Comparison of ENCODE assay signal across 8 cellular contexts in the genomic region with DNA sequence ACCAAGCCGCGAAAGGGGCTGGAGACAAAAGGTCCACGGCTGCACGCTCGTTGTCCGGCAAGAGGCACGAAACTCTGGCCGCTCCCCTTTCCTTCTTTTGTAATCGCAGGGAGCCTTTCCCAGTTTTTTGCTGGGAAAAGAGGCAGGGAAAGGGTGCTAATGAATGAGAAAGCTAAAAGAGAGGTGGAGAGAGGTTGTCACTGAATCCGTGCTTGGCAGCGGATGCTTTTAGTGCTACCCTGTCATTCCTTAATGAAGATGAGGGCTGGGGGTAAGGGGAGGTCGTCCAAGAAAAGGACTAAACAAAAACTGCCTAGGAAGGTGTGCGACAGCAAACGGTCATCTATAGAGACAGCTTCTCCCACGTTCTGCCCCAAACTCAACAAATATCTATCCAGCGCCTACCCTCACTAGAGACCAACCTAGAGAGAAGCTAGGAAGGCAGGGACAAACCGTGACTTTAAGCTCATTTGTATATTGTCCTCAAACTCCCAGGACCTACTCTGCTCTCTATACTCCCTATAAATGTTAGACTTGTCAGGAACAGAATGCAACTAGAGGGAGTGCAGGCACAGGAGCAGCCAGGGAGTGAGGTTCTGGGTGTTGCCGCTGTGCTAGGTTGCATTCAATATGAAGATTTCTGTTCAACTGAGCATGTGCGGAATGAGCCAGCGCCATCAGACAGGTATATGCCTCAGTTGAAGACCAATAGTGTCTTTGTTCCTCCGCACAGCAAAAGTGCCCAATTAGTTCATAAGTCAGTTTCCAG. TPM values are rescaled to one million over a fixed set of nuclear protein-coding genes. Genes with fewer than 3 reads are reported as not detected.
DNase-seq lines count a peak whose midpoint lies in the region; ATAC-seq and TF ChIP-seq lines count a peak whose summit lies in the region.

No MANE protein-coding gene starts in this region.

- no peak for TF ChIP-seq CTCF in fibroblast of pulmonary artery (IDR thresholded peaks at IDR 0.05; ENCODE audit: low read length, missing control alignments)

- ATAC-seq in Right ventricle myocardium superior (ENCODE audit: poor library complexity): peak; percentile 33
- ATAC-seq in natural killer cell treated with Interleukin-12 subunit alpha and Interleukin-12 subunit beta and Interleukin-15 and Interleukin-18, amount 100 ng/mL, for 72 hours: no peak
- ATAC-seq in GM21576 (IDR thresholded peaks at IDR 0.05; ENCODE audit: unreplicated experiment): no peak

- intact Hi-C loops in Right ventricle myocardium superior (cut with DNase I) (no loop called here), cardiac septum (cut with DNase I) (no loop called here)

- H3K4me1 Mint-ChIP-seq in natural killer cell treated with Interleukin-12 subunit alpha and Interleukin-12 subunit beta and Interleukin-15 and Interleukin-18, amount 100 ng/mL, for 72 hours (ENCODE audit: low read depth in 2 of 2): peaks cover 8 to 13% of the 10 kb centered on the region in 2 donors

- H3K4me3 ChIP-seq in fibroblast of pulmonary artery (replicated peaks; ENCODE audit: low read depth, low read length): peak overlapping the region; percentile 69

- no peaks in the 10 kb centered on the region for H3K9me3 Mint-ChIP-seq in natural killer cell treated with Interleukin-12 subunit alpha and Interleukin-12 subunit beta and Interleukin-15 and Interleukin-18, amount 100 ng/mL, for 72 hours

- no peaks in the 10 kb centered on the region for H3K36me3 Mint-ChIP-seq in natural killer cell treated with Interleukin-12 subunit alpha and Interleukin-12 subunit beta and Interleukin-15 and Interleukin-18, amount 100 ng/mL, for 72 hours

- peaks cover 0 to 6% of the 10 kb centered on the region in 2 donors for H3K27me3 Mint-ChIP-seq in natural killer cell treated with Interleukin-12 subunit alpha and Interleukin-12 subunit beta and Interleukin-15 and Interleukin-18, amount 100 ng/mL, for 72 hours

- DNase-seq in Right ventricle myocardium superior: no peak
- DNase-seq in cardiac septum (ENCODE audit: low spot score): no peak
- peak; percentile 32 for DNase-seq in NCI-H226
- peak; percentile 39 to 40 for DNase-seq in activated T-cell treated with anti-CD3 and anti-CD28 coated beads, Interleukin-2, amount 50 U/mL, for 48 hours
- DNase-seq in fibroblast of pulmonary artery (ENCODE audit: low read depth): peak; percentile 53
- DNase-seq in natural killer cell treated with Interleukin-12 subunit alpha and Interleukin-12 subunit beta and Interleukin-15 and Interleukin-18, amount 100 ng/mL, for 72 hours (ENCODE audit: low spot score): no peak
- DNase-seq in ecto neural progenitor cell (ENCODE audit: low spot score): no peak

- H3K27ac Mint-ChIP-seq in natural killer cell treated with Interleukin-12 subunit alpha and Interleukin-12 subunit beta and Interleukin-15 and Interleukin-18, amount 100 ng/mL, for 72 hours: peak overlapping the region in 1 of 2 donors; percentile 11

- H3K4me3 Mint-ChIP-seq in natural killer cell treated with Interleukin-12 subunit alpha and Interleukin-12 subunit beta and Interleukin-15 and Interleukin-18, amount 100 ng/mL, for 72 hours: peak overlapping the region; percentile 79

RNA-seq across cellular contexts. Expression of gene CASK, which starts 0.8 kb away (rescaled TPM):
- 12.4 TPM for total RNA-seq in Right ventricle myocardium superior
- total RNA-seq in cardiac septum: 18.8 TPM
- 10 to 100 TPM; 30.5 to 55.3 TPM for total RNA-seq in natural killer cell treated with Interleukin-12 subunit alpha and Interleukin-12 subunit beta and Interleukin-15 and Interleukin-18, amount 100 ng/mL, for 72 hours

Comparison
In these comparisons a context has a peak if more than half of its experiments do, and no peak if none do; other contexts are left out.
1. DNase-seq: peak in NCI-H226 (single experiment), activated T-cell treated with anti-CD3 and anti-CD28 coated beads, Interleukin-2, amount 50 U/mL, for 48 hours (2 of 2) and fibroblast of pulmonary artery (single experiment); none in Right ventricle myocardium superior (single experiment), cardiac septum (single experiment), natural killer cell treated with Interleukin-12 subunit alpha and Interleukin-12 subunit beta and Interleukin-15 and Interleukin-18, amount 100 ng/mL, for 72 hours (single experiment) and ecto neural progenitor cell (single experiment).